Comparison of ENCODE assay signal across 8 cellular contexts in the genomic region with DNA sequence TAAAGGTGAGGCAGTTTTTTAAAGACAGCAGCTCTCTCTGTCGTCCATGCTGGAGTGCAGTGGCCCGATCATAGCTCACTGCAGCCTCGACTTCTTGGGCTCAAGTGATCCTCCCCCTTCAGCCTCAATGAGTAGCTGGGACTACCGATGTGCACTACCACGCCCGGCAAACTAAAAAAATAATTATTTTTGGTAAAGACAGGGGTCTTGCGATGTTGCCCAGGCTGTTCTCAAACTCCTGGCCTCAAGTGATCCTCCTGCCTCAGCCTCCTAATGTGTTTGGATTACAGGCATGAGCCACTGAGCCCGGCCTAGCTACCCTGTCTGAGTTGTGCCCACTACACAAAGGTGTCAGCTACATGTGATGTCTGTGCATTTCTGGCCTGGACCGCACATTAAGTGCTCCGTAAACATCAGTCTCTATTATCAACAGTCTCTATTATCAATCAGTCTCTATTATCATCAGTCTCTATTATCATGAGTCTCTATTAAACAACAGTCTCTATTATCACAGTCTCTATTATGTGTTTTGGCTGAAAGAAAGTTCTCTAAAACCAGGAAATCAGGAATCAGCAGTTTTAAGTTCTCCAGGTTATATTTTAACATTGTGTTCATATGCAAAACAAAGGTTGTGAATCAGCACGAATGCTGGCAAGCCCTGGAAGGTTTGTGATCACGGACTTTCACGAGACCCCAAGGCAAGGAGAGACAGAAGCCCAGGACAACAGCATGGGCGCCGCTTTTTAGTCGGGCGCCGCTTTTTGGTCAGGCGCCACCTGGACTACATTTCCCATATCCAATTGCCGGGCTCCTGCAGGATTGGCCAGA. TPM values are rescaled to one million over a fixed set of nuclear protein-coding genes. Genes with fewer than 3 reads are reported as not detected.
DNase-seq lines count a peak whose midpoint lies in the region; ATAC-seq, FAIRE-seq and TF ChIP-seq lines count a peak whose summit lies in the region.

No MANE protein-coding gene starts in this region.

- H3K27me3 ChIP-seq in left ventricle myocardium inferior (ENCODE audit: low read depth) (peaks cover 7% of the 10 kb centered on the region), GM12878 (replicated peaks in 1 of 2; ENCODE audit: control insufficient read depth in 2 of 2, insufficient read depth in 2 of 2, low read length in 1 of 2) (no peaks in the 10 kb centered on the region)

- WGBS in GM12878 (ENCODE audit: insufficient coverage, insufficient replicate concordance, low lambda C conversion rate, missing lambda C conversion rate), result 34% methylated on average over 20 of the region's 20 CpGs
- 43% methylated on average over 20 of the region's 20 CpGs for WGBS in urinary bladder

- H3K27ac ChIP-seq in left ventricle myocardium inferior (replicated peaks) (peak overlapping the region; percentile 94), GM12878 (ENCODE audit: control insufficient read depth, insufficient read depth) (peak overlapping the region; percentile 63), urinary bladder (ENCODE audit: low read depth) (peak overlapping the region; percentile 26)

- in situ Hi-C loops in GM12878 (cut with MboI), result loop anchor here (10.0 kb wide), 1 partner anchor 884 kb away; no protein-coding TSS in a partner anchor
- in situ Hi-C loops in GM13977 (cut with MboI; ENCODE audit: low pct_unique_long_range_greater_than_20kb, low sequenced_read_pairs, unreplicated experiment), result no loop called here

- peak overlapping the region; percentile 92 for H3K27ac Mint-ChIP-seq in memory B cell

- peak overlapping the region; percentile 95 for H3K4me3 Mint-ChIP-seq in memory B cell

- no peak for TF ChIP-seq RAD21 in GM12878 (IDR thresholded peaks at IDR 0.05; ENCODE audit: insufficient read depth, low read depth, low read length)

- H2AFZ ChIP-seq in GM12878 (ENCODE audit: control insufficient read depth, low read depth, low read length), result peak overlapping the region; percentile 78

- peaks cover 10% of the 10 kb centered on the region for H3K4me1 Mint-ChIP-seq in memory B cell

- FAIRE-seq in GM12878 (lab: Jason Lieb, UNC), result no peak

- SMC1A ChIA-PET in GM12878 (lab: Charles Lee; ENCODE audit: uncharacterized antibody, unreplicated experiment), result interaction anchor here (0.7 to 1.6 kb wide), 4 partner anchors 11 to 422 kb away, joined by 3 to 6 read pairs (median 4); no protein-coding TSS in a partner anchor

- no peak for TF ChIP-seq POLR2A in GM12878 (IDR thresholded peaks at IDR 0.05; ENCODE audit: low read depth, low read length)

- no TSS peak for BruUV-seq in GM12878 (replicated peaks; lab: Mats Ljungman, UMichigan)

- DNase-seq in left ventricle myocardium inferior (no peak), Right ventricle myocardium superior (no peak), GM12878 (ENCODE audit: low read depth, low spot score) (no peak), memory B cell (ENCODE audit: low spot score in 2 of 2) (no peak), GM13977 (ENCODE audit: low spot score) (no peak), HUDEP-2 (lab: John Stamatoyannopoulos, UW; ENCODE audit: unreplicated experiment in 76 of 76) (no peak)

- H3K79me2 ChIP-seq in GM12878 (ENCODE audit: control insufficient read depth, insufficient read depth, low read length), result peaks cover 4% of the 10 kb centered on the region

- H3K9ac ChIP-seq in GM12878 (ENCODE audit: control insufficient read depth, insufficient read depth, low read length), result peak overlapping the region; percentile 27

- no peaks in the 10 kb centered on the region for H3K9me3 ChIP-seq in left ventricle myocardium inferior (replicated peaks)
- H3K9me3 ChIP-seq in GM12878 (replicated peaks; ENCODE audit: control insufficient read depth, insufficient read depth, low read length), result no peaks in the 10 kb centered on the region; the same call in 2 of the 3 replicates

- POLR2A ChIA-PET in GM12878 (lab: Charles Lee), result interaction anchor here (0.6 to 1.0 kb wide), 2 partner anchors 8 to 19 kb away, joined by 3 to 6 read pairs; no protein-coding TSS in a partner anchor

- CTCF ChIA-PET in GM12878 (lab: Yijun Ruan, JAX), result interaction anchor here (1.2 to 3.2 kb wide), 7 partner anchors 9 to 95 kb away, joined by 3 to 12 read pairs (median 7); no protein-coding TSS in a partner anchor

- H3K36me3 Mint-ChIP-seq in memory B cell, result no peaks in the 10 kb centered on the region

- H3K4me1 ChIP-seq in left ventricle myocardium inferior (peaks cover 22% of the 10 kb centered on the region), GM12878 (ENCODE audit: control insufficient read depth, insufficient read depth, low read length) (peaks cover 10% of the 10 kb centered on the region; the same call in 1 of the 2 replicates), urinary bladder (ENCODE audit: insufficient read depth) (no peaks in the 10 kb centered on the region)

- no peaks in the 10 kb centered on the region for H4K20me1 ChIP-seq in GM12878 (ENCODE audit: control insufficient read depth, insufficient read depth)

- H3K9me3 Mint-ChIP-seq in memory B cell, result peaks cover 2% of the 10 kb centered on the region

- intact Hi-C loops in left ventricle myocardium inferior (cut with micrococcal nuclease), result no loop called here
- intact Hi-C loops in Right ventricle myocardium superior (cut with DNase I), result no loop called here
- intact Hi-C loops in GM12878 (cut with micrococcal nuclease; ENCODE audit: unreplicated experiment), result loop anchor here (1.0 to 5.0 kb wide), 2 partner anchors 141 to 423 kb away; no protein-coding TSS in a partner anchor

- RAD21 ChIA-PET in GM12878 (lab: Charles Lee; ENCODE audit: unreplicated experiment), result interaction anchor here (0.6 to 1.4 kb wide), 3 partner anchors 19 to 96 kb away, joined by 3 to 4 read pairs (median 3); no protein-coding TSS in a partner anchor

- TF ChIP-seq CTCF in left ventricle myocardium inferior (IDR thresholded peaks at IDR 0.05; ENCODE audit: borderline replicate concordance) (no peak), GM12878 (IDR thresholded peaks at IDR 0.05 in 2 of 3, conservative IDR thresholded peaks at IDR 0.05 in 1 of 3; ENCODE audit: control insufficient read depth in 2 of 3, extremely low read depth in 1 of 3, insufficient read depth in 1 of 3, low read depth in 3 of 3, low read length in 3 of 3) (no peak), GM13977 (IDR thresholded peaks at IDR 0.05; ENCODE audit: extremely low read depth, insufficient read depth, missing control alignments) (no peak)

- H3K36me3 ChIP-seq in left ventricle myocardium inferior, result no peaks in the 10 kb centered on the region
- no peaks in the 10 kb centered on the region for H3K36me3 ChIP-seq in GM12878 (ENCODE audit: control insufficient read depth in 2 of 2, insufficient read depth in 2 of 2, low read length in 1 of 2)
- no peaks in the 10 kb centered on the region for H3K36me3 ChIP-seq in urinary bladder (ENCODE audit: insufficient read depth)

- no peak for ATAC-seq in Right ventricle myocardium superior (ENCODE audit: poor library complexity)
- no peak for ATAC-seq in GM12878
- no peak for ATAC-seq in memory B cell (ENCODE audit: low read depth)
- no peak for ATAC-seq in GM21619 (IDR thresholded peaks at IDR 0.05; ENCODE audit: unreplicated experiment)

- H3K27me3 Mint-ChIP-seq in memory B cell, result peaks cover 8% of the 10 kb centered on the region

- TF ChIP-seq EP300 in GM12878 (IDR thresholded peaks at IDR 0.05; ENCODE audit: borderline replicate concordance in 1 of 2, control insufficient read depth in 1 of 2, low read depth in 2 of 2, low read length in 2 of 2), result no peak

- H3K4me2 ChIP-seq in GM12878 (ENCODE audit: control insufficient read depth, insufficient read depth), result peak overlapping the region; percentile 72

- peak overlapping the region; percentile 96 for H3K4me3 ChIP-seq in left ventricle myocardium inferior
- H3K4me3 ChIP-seq in GM12878, result peak overlapping the region; percentile 81
- H3K4me3 ChIP-seq in urinary bladder (ENCODE audit: low read depth, low read length), result peak overlapping the region; percentile 79

TF ChIP-seq in GM12878, 131 proteins besides CTCF, POLR2A, EP300 and RAD21:
- TF ChIP-seq ASH2L (IDR thresholded peaks at IDR 0.05; ENCODE audit: borderline replicate concordance, low read depth), result 0 out of 2 replicates have a peak, but pooled peaks have one; percentile 16
- no peak for TF ChIP-seq IRF4 (IDR thresholded peaks at IDR 0.05; ENCODE audit: low read depth, low read length)
- TF ChIP-seq, protein P1, sequence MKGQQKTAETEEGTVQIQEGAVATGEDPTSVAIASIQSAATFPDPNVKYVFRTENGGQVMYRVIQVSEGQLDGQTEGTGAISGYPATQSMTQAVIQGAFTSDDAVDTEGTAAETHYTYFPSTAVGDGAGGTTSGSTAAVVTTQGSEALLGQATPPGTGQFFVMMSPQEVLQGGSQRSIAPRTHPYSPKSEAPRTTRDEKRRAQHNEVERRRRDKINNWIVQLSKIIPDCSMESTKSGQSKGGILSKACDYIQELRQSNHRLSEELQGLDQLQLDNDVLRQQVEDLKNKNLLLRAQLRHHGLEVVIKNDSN (IDR thresholded peaks at IDR 0.05; ENCODE audit: borderline replicate concordance, extremely low read length, insufficient read depth, low read depth, low read length), result no peak
- no peak for TF ChIP-seq MYC (IDR thresholded peaks at IDR 0.05; ENCODE audit: insufficient read depth, insufficient read length, insufficient replicate concordance, low read length, severe bottlenecking)
- TF ChIP-seq SIX5 (IDR thresholded peaks at IDR 0.05; ENCODE audit: low read depth, low read length, severe bottlenecking), result peak; percentile 71
- peak; percentile 80; the same call in 1 of the 2 replicates for TF ChIP-seq HCFC1 (IDR thresholded peaks at IDR 0.05; ENCODE audit: low read length)
- no peak for TF ChIP-seq HDGF (IDR thresholded peaks at IDR 0.05)

RNA-seq across cellular contexts. Expression of gene WWOX, which starts 0.7 kb away (rescaled TPM):
- 8.9 TPM for total RNA-seq in left ventricle myocardium inferior
- total RNA-seq in Right ventricle myocardium superior, result 11.5 TPM
- total RNA-seq in GM12878 (2013; cell fraction: nucleolus; rRNA removed), result 43.2 and 68.3 TPM in 2 replicates
- total RNA-seq in GM12878 (2014; rRNA removed), result 23.8 and 26.6 TPM in 2 replicates
- 15.8 and 17.5 TPM in 2 replicates for total RNA-seq in GM12878 (2014; rRNA removed; fragmentation: Illumina TruSeq; extraction: Trizol)
- total RNA-seq in GM12878 (2021), result 16.7 and 18.3 TPM in 2 replicates
- 6.6 TPM for polyA plus RNA-seq in GM12878 (2011; ENCODE audit: low read depth)
- polyA plus RNA-seq in GM12878 (2011; rRNA removed), result 6.8 and 7.5 TPM in 2 replicates
- polyA plus RNA-seq in GM12878 (2011; cell fraction: cytosol; rRNA removed), result 5.6 and 5.8 TPM in 2 replicates
- 6.5 and 12.4 TPM in 2 replicates for polyA plus RNA-seq in GM12878 (2011; cell fraction: nucleus; rRNA removed)
- 7.0 and 11.8 TPM in 2 replicates for polyA plus RNA-seq in GM12878 (2012)
- 11.8 and 13.7 TPM in 2 replicates for polyA plus RNA-seq in GM12878 (2014; fragmentation: Illumina TruSeq; extraction: Trizol)
- 1 to 10 TPM; 2.8 to 4.6 TPM for polyA plus RNA-seq in GM12878 (2014; fragmentation: Nextera tagmentation; extraction: Ambion mirVana)
- polyA plus RNA-seq in GM12878 (2014; rRNA removed), result 14.2 and 18.2 TPM in 2 replicates
- polyA plus RNA-seq in GM12878 (2016; fragmentation: Nextera tagmentation; extraction: Ambion mirVana), result 10 to 100 TPM; 21.8 to 24.4 TPM
- 4.5 and 8.8 TPM in 2 replicates for polyA minus RNA-seq in GM12878 (2011; rRNA and poly(A)+ RNA removed)
- polyA minus RNA-seq in GM12878 (2011; cell fraction: cytosol; rRNA and poly(A)+ RNA removed), result 8.6 and 8.8 TPM in 2 replicates
- polyA minus RNA-seq in GM12878 (2011; cell fraction: nucleus; rRNA and poly(A)+ RNA removed), result 16.1 and 29.4 TPM in 2 replicates
- total RNA-seq in urinary bladder, result 28.4 TPM
- 15.3 TPM for polyA plus RNA-seq in urinary bladder

Comparison
In these comparisons a context has a peak if more than half of its experiments do, and no peak if none do; other contexts are left out.
1. H3K27ac ChIP-seq: peak in every context shown above with its lines; median percentile 94 in left ventricle myocardium inferior; 63 in GM12878; 26 in urinary bladder.